Comparison of ENCODE assay signal across 9 cellular contexts in the genomic region with DNA sequence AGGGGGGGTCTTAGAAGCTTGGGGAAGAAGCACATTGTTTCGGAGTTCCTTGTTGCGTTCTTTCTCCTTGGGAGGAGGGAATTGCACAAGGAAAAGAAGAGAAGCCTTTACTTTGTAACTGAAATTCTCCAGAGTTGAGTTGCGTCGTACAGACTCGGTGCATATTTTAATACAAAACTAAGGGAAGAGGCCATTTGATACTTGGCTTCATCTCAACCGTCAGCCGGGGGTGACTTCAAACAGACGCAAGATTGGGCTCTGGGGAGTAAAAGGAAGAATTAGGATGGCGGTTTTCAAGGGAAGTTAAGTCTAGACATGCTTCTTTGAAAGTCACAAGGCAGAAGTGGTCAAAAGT. TPM values are rescaled to one million over a fixed set of nuclear protein-coding genes. Genes with fewer than 3 reads are reported as not detected.
DNase-seq lines count a peak whose midpoint lies in the region; ATAC-seq and TF ChIP-seq lines count a peak whose summit lies in the region.
"Had no signal": no experiment of that assay in that cellular context is flagged by ENCODE, and none has a peak within 500 bp of the region (broad histone marks: within the 10 kb centered on the region; RNA-seq: fewer than 3 reads in every experiment).

No MANE protein-coding gene starts in this region.

- H3K27me3 Mint-ChIP-seq in dendritic cell treated with granulocyte-macrophage colony-stimulating factor and Interleukin-4, amounts not matched to agents 40 ng/mL and 50 ng/mL, for 4 days: peaks cover 91% of the 10 kb centered on the region

- H3K27me3 ChIP-seq in heart right ventricle: peaks cover 0 to 98% (median 65%) of the 10 kb centered on the region in 7 donors
- peaks cover 12% of the 10 kb centered on the region for H3K27me3 ChIP-seq in mucosa of stomach (ENCODE audit: control insufficient read depth, insufficient read depth, low read length)
- no peaks in the 10 kb centered on the region for H3K27me3 ChIP-seq in aorta (ENCODE audit: control insufficient read depth in 1 of 2, insufficient read depth in 2 of 2, low read length in 1 of 2)

- DNase-seq in heart right ventricle: no peak
- no peak for DNase-seq in cardiac septum (ENCODE audit: low spot score)
- no peak for DNase-seq in aorta
- DNase-seq in SKM-1 treated with dmso at 0.1 percent for 144 hours (lab: John Stamatoyannopoulos, UW; ENCODE audit: unreplicated experiment): no peak
- DNase-seq in GDM1 (lab: John Stamatoyannopoulos, UW): no peak
- DNase-seq in cortex of kidney (lab: John Stamatoyannopoulos, UW): no peak

- peak overlapping the region; percentile 69 for H3K27ac Mint-ChIP-seq in dendritic cell treated with granulocyte-macrophage colony-stimulating factor and Interleukin-4, amounts not matched to agents 40 ng/mL and 50 ng/mL, for 4 days
- H3K27ac Mint-ChIP-seq: activated naive CD4-positive, alpha-beta T cell treated with anti-CD3 and anti-CD28 coated beads, Interleukin-2, amount 50 U/mL, for 24 hours had no signal

- H3K9me3 Mint-ChIP-seq in dendritic cell treated with granulocyte-macrophage colony-stimulating factor and Interleukin-4, amounts not matched to agents 40 ng/mL and 50 ng/mL, for 4 days: peaks cover 9% of the 10 kb centered on the region
- H3K9me3 Mint-ChIP-seq: activated naive CD4-positive, alpha-beta T cell treated with anti-CD3 and anti-CD28 coated beads, Interleukin-2, amount 50 U/mL, for 24 hours had no signal

- peak overlapping the region in 2 of 10 donors; percentile 35 to 56 for H3K27ac ChIP-seq in heart right ventricle
- peak overlapping the region in 1 of 2 donors; percentile 12 for H3K27ac ChIP-seq in aorta (ENCODE audit: low read depth in 1 of 2, low read length in 2 of 2)

- H3K4me1 ChIP-seq in heart right ventricle (peaks cover 16 to 41% (median 34%) of the 10 kb centered on the region in 9 donors), mucosa of stomach (ENCODE audit: control insufficient read depth, insufficient read depth, low read length) (peaks cover 28% of the 10 kb centered on the region), aorta (ENCODE audit: control insufficient read depth in 1 of 2, insufficient read depth in 2 of 2, low read length in 2 of 2) (no peaks in the 10 kb centered on the region)

- peak overlapping the region; percentile 90 for H3K9ac ChIP-seq in mucosa of stomach (ENCODE audit: low read length)

- ATAC-seq in heart right ventricle (peak in 3 of 8 donors; percentile 1 to 16 (median 2)), aorta (ENCODE audit: low FRiP score) (no peak)

- H3K36me3 ChIP-seq in heart right ventricle (no peaks in the 10 kb centered on the region), mucosa of stomach (ENCODE audit: control insufficient read depth, insufficient read depth, low read length) (no peaks in the 10 kb centered on the region), aorta (ENCODE audit: control insufficient read depth in 1 of 2, insufficient read depth in 2 of 2, low read length in 1 of 2) (no peaks in the 10 kb centered on the region)

- no peaks in the 10 kb centered on the region for H3K36me3 Mint-ChIP-seq in dendritic cell treated with granulocyte-macrophage colony-stimulating factor and Interleukin-4, amounts not matched to agents 40 ng/mL and 50 ng/mL, for 4 days (ENCODE audit: low read depth)

- H3K4me1 Mint-ChIP-seq in dendritic cell treated with granulocyte-macrophage colony-stimulating factor and Interleukin-4, amounts not matched to agents 40 ng/mL and 50 ng/mL, for 4 days (ENCODE audit: low read depth): peaks cover 48% of the 10 kb centered on the region

- H3K4me3 Mint-ChIP-seq in dendritic cell treated with granulocyte-macrophage colony-stimulating factor and Interleukin-4, amounts not matched to agents 40 ng/mL and 50 ng/mL, for 4 days: peak overlapping the region; percentile 78

- no peak for TF ChIP-seq CTCF in heart right ventricle (IDR thresholded peaks at IDR 0.05)

- WGBS in heart right ventricle, 2 donors: 3 to 5% methylated on average over 9 of the region's 9 CpGs
- 1% methylated on average over 9 of the region's 9 CpGs for WGBS in aorta, 2 donors

- intact Hi-C loops in heart right ventricle (cut with DNase I): no loop called here
- intact Hi-C loops in cardiac septum (cut with DNase I): no loop called here
- intact Hi-C loops in dendritic cell treated with granulocyte-macrophage colony-stimulating factor and Interleukin-4, amounts not matched to agents 40 ng/mL and 50 ng/mL, for 4 days (cut with micrococcal nuclease): no loop called here
- intact Hi-C loops in aorta (cut with DNase I): no loop called here

- H3K4me3 ChIP-seq in heart right ventricle (peak overlapping the region; percentile 42 to 69 (median 57)), mucosa of stomach (ENCODE audit: low read length) (peak overlapping the region; percentile 79), aorta (ENCODE audit: low read length in 2 of 2) (peak overlapping the region; percentile 59 to 66)

- H3K9me3 ChIP-seq in heart right ventricle (no peaks in the 10 kb centered on the region), mucosa of stomach (ENCODE audit: control insufficient read depth, low read length) (no peaks in the 10 kb centered on the region), aorta (ENCODE audit: control insufficient read depth, low read length) (no peaks in the 10 kb centered on the region)

RNA-seq across cellular contexts. Expression of gene PRR15, which starts 1.5 kb away (rescaled TPM):
- total RNA-seq in heart right ventricle (under 1 TPM in 5 of 10 donors, not detected in 5; 0.14 to 0.49 (median 0.23) TPM), cardiac septum (0.40 TPM), aorta (1 to 10 TPM; 1.1 to 1.6 TPM)
- polyA plus RNA-seq in heart right ventricle (under 1 TPM; 0.29 to 0.42 TPM), aorta (10 to 100 TPM in 1 of 2 donors, under 1 TPM in 1; 0.69 to 18.4 TPM)
